1 cellular context compared by ENCODE assay signal in genomic region chr1:212512731-212513559, GRCh38.
TF ChIP-seq lines count a peak whose summit lies in the region.

No MANE protein-coding gene starts in this region.

TF ChIP-seq in SK-N-SH, 30 proteins besides CTCF, POLR2A, EP300 and RAD21 (continued from another document):
- TF ChIP-seq ZBTB33 (IDR thresholded peaks at IDR 0.05; ENCODE audit: borderline replicate concordance, low read depth) (no peak), ELF1 (IDR thresholded peaks at IDR 0.05) (no peak), YY1 (IDR thresholded peaks at IDR 0.05; ENCODE audit: low read depth) (no peak), FOSL2 (IDR thresholded peaks at IDR 0.05; ENCODE audit: borderline replicate concordance, low read depth) (peak; percentile 24; the same call in 1 of the 2 replicates), FOXM1 (IDR thresholded peaks at IDR 0.05; ENCODE audit: low read depth) (no peak), MAX (IDR thresholded peaks at IDR 0.05; ENCODE audit: low read depth) (no peak), SMC3 (IDR thresholded peaks at IDR 0.05; ENCODE audit: low read depth, low read length) (no peak), FOXJ3 (CRISPR knock-in tag; IDR thresholded peaks at IDR 0.05) (no peak), NRF1 (IDR thresholded peaks at IDR 0.05; ENCODE audit: low read depth, low read length) (no peak), SIN3A (IDR thresholded peaks at IDR 0.05; ENCODE audit: borderline replicate concordance, low read depth, low read length) (no peak), JUND (IDR thresholded peaks at IDR 0.05) (peak; percentile 40; the same call in 1 of the 2 replicates), GATA2 (CRISPR knock-in tag; IDR thresholded peaks at IDR 0.05) (no peak)
